ENCODE assay signal across 1 cellular context in the genomic region with DNA sequence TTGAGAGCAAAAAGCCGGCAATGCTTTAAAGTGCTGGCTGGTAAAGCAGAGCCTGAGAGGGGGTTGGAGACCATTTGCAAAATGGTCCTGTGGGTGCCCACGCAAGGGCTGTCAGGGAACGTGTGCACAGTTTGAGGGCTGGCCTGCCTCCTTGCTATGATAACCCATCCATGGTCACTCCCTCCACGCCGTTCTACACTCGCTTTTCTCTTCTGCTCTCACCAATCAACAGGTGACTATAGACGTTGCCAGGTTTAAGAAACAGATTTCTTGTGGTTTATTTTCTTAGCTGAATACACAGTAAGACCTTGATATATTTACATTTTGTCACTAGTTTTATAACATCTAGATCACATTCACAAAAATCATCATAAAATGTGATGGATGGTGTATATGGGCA.
TF ChIP-seq lines count a peak whose summit lies in the region.

No MANE protein-coding gene starts in this region.

TF ChIP-seq in GM23338, 12 proteins besides CTCF, POLR2A, EP300 and RAD21:
- TF ChIP-seq EZH2phosphoT487 (IDR thresholded peaks at IDR 0.05; ENCODE audit: unreplicated experiment) (no peak), ZNF331 (CRISPR knock-in tag; IDR thresholded peaks at IDR 0.05; ENCODE audit: low read depth) (no peak), NANOG (IDR thresholded peaks at IDR 0.05; ENCODE audit: borderline replicate concordance) (no peak), CREB1 (CRISPR knock-in tag; IDR thresholded peaks at IDR 0.05; ENCODE audit: low read depth) (no peak)
- TF ChIP-seq, protein P1, sequence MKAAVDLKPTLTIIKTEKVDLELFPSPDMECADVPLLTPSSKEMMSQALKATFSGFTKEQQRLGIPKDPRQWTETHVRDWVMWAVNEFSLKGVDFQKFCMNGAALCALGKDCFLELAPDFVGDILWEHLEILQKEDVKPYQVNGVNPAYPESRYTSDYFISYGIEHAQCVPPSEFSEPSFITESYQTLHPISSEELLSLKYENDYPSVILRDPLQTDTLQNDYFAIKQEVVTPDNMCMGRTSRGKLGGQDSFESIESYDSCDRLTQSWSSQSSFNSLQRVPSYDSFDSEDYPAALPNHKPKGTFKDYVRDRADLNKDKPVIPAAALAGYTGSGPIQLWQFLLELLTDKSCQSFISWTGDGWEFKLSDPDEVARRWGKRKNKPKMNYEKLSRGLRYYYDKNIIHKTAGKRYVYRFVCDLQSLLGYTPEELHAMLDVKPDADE (IDR thresholded peaks at IDR 0.05): no peak
- TF ChIP-seq, protein P2, sequence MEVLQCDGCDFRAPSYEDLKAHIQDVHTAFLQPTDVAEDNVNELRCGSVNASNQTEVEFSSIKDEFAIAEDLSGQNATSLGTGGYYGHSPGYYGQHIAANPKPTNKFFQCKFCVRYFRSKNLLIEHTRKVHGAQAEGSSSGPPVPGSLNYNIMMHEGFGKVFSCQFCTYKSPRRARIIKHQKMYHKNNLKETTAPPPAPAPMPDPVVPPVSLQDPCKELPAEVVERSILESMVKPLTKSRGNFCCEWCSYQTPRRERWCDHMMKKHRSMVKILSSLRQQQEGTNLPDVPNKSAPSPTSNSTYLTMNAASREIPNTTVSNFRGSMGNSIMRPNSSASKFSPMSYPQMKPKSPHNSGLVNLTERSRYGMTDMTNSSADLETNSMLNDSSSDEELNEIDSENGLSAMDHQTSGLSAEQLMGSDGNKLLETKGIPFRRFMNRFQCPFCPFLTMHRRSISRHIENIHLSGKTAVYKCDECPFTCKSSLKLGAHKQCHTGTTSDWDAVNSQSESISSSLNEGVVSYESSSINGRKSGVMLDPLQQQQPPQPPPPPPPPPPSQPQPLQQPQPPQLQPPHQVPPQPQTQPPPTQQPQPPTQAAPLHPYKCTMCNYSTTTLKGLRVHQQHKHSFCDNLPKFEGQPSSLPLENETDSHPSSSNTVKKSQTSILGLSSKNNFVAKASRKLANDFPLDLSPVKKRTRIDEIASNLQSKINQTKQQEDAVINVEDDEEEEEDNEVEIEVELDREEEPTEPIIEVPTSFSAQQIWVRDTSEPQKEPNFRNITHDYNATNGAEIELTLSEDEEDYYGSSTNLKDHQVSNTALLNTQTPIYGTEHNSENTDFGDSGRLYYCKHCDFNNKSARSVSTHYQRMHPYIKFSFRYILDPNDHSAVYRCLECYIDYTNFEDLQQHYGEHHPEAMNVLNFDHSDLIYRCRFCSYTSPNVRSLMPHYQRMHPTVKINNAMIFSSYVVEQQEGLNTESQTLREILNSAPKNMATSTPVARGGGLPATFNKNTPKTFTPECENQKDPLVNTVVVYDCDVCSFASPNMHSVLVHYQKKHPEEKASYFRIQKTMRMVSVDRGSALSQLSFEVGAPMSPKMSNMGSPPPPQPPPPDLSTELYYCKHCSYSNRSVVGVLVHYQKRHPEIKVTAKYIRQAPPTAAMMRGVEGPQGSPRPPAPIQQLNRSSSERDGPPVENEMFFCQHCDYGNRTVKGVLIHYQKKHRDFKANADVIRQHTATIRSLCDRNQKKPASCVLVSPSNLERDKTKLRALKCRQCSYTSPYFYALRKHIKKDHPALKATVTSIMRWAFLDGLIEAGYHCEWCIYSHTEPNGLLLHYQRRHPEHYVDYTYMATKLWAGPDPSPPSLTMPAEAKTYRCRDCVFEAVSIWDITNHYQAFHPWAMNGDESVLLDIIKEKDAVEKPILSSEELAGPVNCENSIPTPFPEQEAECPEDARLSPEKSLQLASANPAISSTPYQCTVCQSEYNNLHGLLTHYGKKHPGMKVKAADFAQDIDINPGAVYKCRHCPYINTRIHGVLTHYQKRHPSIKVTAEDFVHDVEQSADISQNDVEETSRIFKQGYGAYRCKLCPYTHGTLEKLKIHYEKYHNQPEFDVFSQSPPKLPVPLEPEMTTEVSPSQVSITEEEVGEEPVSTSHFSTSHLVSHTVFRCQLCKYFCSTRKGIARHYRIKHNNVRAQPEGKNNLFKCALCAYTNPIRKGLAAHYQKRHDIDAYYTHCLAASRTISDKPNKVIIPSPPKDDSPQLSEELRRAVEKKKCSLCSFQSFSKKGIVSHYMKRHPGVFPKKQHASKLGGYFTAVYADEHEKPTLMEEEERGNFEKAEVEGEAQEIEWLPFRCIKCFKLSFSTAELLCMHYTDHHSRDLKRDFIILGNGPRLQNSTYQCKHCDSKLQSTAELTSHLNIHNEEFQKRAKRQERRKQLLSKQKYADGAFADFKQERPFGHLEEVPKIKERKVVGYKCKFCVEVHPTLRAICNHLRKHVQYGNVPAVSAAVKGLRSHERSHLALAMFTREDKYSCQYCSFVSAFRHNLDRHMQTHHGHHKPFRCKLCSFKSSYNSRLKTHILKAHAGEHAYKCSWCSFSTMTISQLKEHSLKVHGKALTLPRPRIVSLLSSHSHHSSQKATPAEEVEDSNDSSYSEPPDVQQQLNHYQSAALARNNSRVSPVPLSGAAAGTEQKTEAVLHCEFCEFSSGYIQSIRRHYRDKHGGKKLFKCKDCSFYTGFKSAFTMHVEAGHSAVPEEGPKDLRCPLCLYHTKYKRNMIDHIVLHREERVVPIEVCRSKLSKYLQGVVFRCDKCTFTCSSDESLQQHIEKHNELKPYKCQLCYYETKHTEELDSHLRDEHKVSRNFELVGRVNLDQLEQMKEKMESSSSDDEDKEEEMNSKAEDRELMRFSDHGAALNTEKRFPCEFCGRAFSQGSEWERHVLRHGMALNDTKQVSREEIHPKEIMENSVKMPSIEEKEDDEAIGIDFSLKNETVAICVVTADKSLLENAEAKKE (CRISPR knock-in tag; IDR thresholded peaks at IDR 0.05): no peak
